Comparison of ENCODE assay signal across 8 cellular contexts in the genomic region with DNA sequence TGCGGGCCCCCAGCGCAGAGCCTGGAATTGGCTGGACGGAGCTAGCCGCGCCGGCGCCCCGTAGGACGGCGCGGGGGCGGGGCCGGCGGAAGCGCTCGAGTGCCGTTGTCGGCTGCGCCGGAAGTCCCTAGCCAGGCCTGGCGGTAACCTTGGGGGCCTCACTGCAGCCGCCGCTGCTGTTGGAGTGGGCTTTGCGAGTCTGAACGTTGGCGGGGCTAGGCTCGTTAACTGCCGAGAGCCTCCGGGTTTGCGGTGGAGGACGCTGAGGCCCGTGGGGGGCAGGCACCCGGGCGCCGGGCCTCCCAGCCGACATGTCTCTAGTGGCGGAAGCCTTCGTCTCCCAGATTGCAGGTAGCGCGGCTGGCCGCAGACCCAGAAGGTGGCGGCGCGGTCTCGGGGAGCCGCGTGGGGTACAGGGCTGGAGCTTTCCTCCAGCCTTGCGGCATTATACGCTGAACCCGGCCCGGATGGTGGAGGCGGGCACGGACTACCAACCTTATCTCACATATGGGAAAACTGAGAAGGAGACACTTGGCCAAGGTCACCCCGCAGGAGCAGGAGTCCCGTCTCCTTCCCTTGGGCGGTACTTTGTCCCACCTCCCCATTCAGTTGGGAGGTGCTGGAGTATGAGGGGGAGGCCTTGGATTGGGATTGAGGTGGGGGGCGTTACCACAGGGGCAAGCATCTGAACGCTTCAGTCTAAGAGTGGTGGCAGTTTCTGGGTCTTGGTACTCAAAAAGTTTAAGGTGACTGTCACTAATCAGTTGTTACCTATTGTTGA. TPM values are rescaled to one million over a fixed set of nuclear protein-coding genes. Genes with fewer than 3 reads are reported as not detected.
DNase-seq lines count a peak whose midpoint lies in the region; ATAC-seq, FAIRE-seq and TF ChIP-seq lines count a peak whose summit lies in the region.

Gene MTX2 (plus strand): TSS at position 124 of the 781 bp plus-strand sequence. CDS start 188 bp downstream, at position 312.

- H3K27me3 Mint-ChIP-seq in T-cell = peaks cover 6 to 7% of the 10 kb centered on the region in 2 donors

- H3K27ac ChIP-seq in adipose tissue (ENCODE audit: low read depth, low read length) (no peak within 1 kb of the TSS), heart right ventricle (peak within 1 kb of the TSS; percentile 66 to 96 (median 92)), prostate gland (peak within 1 kb of the TSS; percentile 88 to 89)

- H3K36me3 Mint-ChIP-seq in T-cell = peaks cover 3% of the 10 kb centered on the region

- no peaks in the 10 kb centered on the region for H3K36me3 ChIP-seq in heart right ventricle
- H3K36me3 ChIP-seq in prostate gland = no peaks in the 10 kb centered on the region

- FAIRE-seq in GM12891 (lab: Jason Lieb, UNC) (peak; percentile 96), urothelium cell line (lab: Jason Lieb, UNC) (no peak)

- ATAC-seq in HG02759 (IDR thresholded peaks at IDR 0.05; ENCODE audit: unreplicated experiment) (peak; percentile 97), T-cell (replicated peaks in 1 of 4) (peak; percentile 89 to 92 (median 90)), heart right ventricle (peak; percentile 98 to 100 (median 99))

- CTCF ChIA-PET in T-cell (lab: Charles Lee) = no interaction called here

- 0 to 1% (median 0%) methylated on average over 56 to 58 of the region's 58 CpGs for WGBS in adipose tissue, 3 donors
- WGBS in heart right ventricle, 2 donors = 0% methylated on average over 58 of the region's 58 CpGs
- under 1% methylated on average over 41 of the region's 58 CpGs for WGBS in prostate gland

- no peaks in the 10 kb centered on the region for H3K9me3 Mint-ChIP-seq in T-cell

- intact Hi-C loops in heart right ventricle (cut with DNase I) (loop anchor here in 2 of 10 donors (5.0 to 10.0 kb wide), 3 partner anchors 55 to 185 kb away; no protein-coding TSS in a partner anchor), prostate gland (cut with DNase I) (no loop called here)

- peaks cover 24 to 38% (median 28%) of the 10 kb centered on the region in 3 donors for H3K4me1 Mint-ChIP-seq in T-cell

- H3K4me3 ChIP-seq in heart right ventricle (peak within 1 kb of the TSS; percentile 57 to 96 (median 78)), prostate gland (peak within 1 kb of the TSS; percentile 79 to 89)

- peak within 1 kb of the TSS; percentile 96 to 98 (median 98) for H3K4me3 Mint-ChIP-seq in T-cell

- DNase-seq in GM12891 (ENCODE audit: insufficient read length, low spot score) (peak; percentile 60), NCI-H1417 (lab: John Stamatoyannopoulos, UW) (peak; percentile 61 to 96 (median 92)), T-cell (peak; percentile 24 to 75 (median 55)), heart right ventricle (peak; percentile 67 to 78), prostate gland (ENCODE audit: low spot score) (peak; percentile 51), urothelium cell line (ENCODE audit: low spot score) (peak; percentile 87)

- H3K4me1 ChIP-seq in heart right ventricle = peaks cover 0 to 37% (median 16%) of the 10 kb centered on the region in 9 donors
- peaks cover 4% of the 10 kb centered on the region for H3K4me1 ChIP-seq in prostate gland (replicated peaks)

- peak; percentile 76 for TF ChIP-seq POLR2A in GM12891 (IDR thresholded peaks at IDR 0.05; ENCODE audit: low read depth, low read length)
- TF ChIP-seq POLR2A in prostate gland (IDR thresholded peaks at IDR 0.05) = peak; percentile 26

- H3K27me3 ChIP-seq in heart right ventricle (peaks cover 0 to 6% (median 0%) of the 10 kb centered on the region in 7 donors), prostate gland (replicated peaks; ENCODE audit: insufficient read depth) (no peaks in the 10 kb centered on the region)

- POLR2A ChIA-PET in T-cell (lab: Charles Lee) = no interaction called here

- H3K27ac Mint-ChIP-seq in T-cell = peak within 1 kb of the TSS; percentile 89 to 93

- H3K9me3 ChIP-seq in heart right ventricle (no peaks in the 10 kb centered on the region), prostate gland (no peaks in the 10 kb centered on the region)

- TF ChIP-seq CTCF in heart right ventricle (IDR thresholded peaks at IDR 0.05) = peak in 4 of 9 donors; percentile 6 to 39 (median 31)
- TF ChIP-seq CTCF in prostate gland (IDR thresholded peaks at IDR 0.05) = peak in 2 of 4 experiments; percentile 29 to 45

TF ChIP-seq in GM12891, 5 proteins besides CTCF, POLR2A, EP300 and RAD21:
- TF ChIP-seq POLR2AphosphoS5 (IDR thresholded peaks at IDR 0.05; ENCODE audit: low read depth, low read length) (peak; percentile 83), PAX5 (IDR thresholded peaks at IDR 0.05; ENCODE audit: insufficient read depth, low read length, severe bottlenecking) (no peak)
TF ChIP-seq in GM12891: peak in this region for 1.

RNA-seq across cellular contexts. Expression of gene MTX2, which starts in this region (rescaled TPM):
- polyA plus RNA-seq in GM12891 (2012; ENCODE audit: low read depth, missing spikeins) = 30.9 TPM
- total RNA-seq in T-cell = 1 to 10 TPM; 6.6 to 9.9 (median 9.4) TPM
- polyA plus RNA-seq in adipose tissue = 10 to 100 TPM; 25.4 to 27.0 (median 26.1) TPM
- 10 to 100 TPM; 37.3 to 55.8 (median 46.8) TPM for total RNA-seq in heart right ventricle
- polyA plus RNA-seq in heart right ventricle = 10 to 100 TPM; 57.0 to 65.2 TPM
- 10 to 100 TPM; 33.3 to 47.6 TPM for total RNA-seq in prostate gland
